In the genomic region with DNA sequence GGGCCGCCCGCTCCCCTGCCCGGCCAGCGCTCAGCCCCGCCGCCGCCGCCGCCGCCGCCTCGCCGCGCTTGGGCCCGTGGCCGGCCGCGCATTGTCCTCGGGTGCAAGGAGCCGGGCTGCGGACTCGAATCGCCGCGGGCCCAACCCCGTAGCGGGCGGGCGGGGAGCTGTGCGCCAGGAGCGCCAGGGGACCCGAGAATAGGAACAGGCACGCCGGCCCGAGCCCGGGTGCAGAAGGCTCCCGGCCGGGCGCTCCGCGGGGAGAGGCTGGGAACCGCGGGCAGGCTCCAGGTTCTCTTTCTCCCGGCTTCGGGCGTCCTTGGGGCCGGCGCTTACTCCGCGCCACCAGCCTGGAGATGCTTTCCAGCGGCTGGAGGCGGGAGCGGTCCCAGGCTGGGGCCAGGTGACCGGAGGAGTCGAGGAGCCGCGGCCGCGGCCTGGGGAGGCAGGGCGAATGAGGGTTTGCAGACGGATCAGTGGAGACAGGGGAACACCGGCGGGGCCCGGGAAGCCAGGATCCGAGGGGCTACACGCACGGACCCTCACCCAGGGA, we compare ENCODE assay signal across 8 cellular contexts. TPM values are rescaled to one million over a fixed set of nuclear protein-coding genes. Genes with fewer than 3 reads are reported as not detected.
DNase-seq lines count a peak whose midpoint lies in the region; ATAC-seq, FAIRE-seq and TF ChIP-seq lines count a peak whose summit lies in the region.

No MANE protein-coding gene starts in this region.

- H3K27me3 Mint-ChIP-seq in immature natural killer cell (ENCODE audit: low read depth in 3 of 3), result peaks cover 15 to 41% (median 25%) of the 10 kb centered on the region in 3 donors

- peaks cover 12 to 17% of the 10 kb centered on the region in 2 donors for H3K4me1 Mint-ChIP-seq in immature natural killer cell

- no peak for TF ChIP-seq CTCF in LNCaP clone FGC (IDR thresholded peaks at IDR 0.05; ENCODE audit: control insufficient read depth, extremely low read depth, insufficient read depth)

- H3K27me3 ChIP-seq in small intestine (ENCODE audit: control insufficient read depth in 2 of 2, insufficient read depth in 2 of 2, low read length in 2 of 2), result peaks cover 0 to 12% of the 10 kb centered on the region in 2 donors

- H3K4me3 ChIP-seq in LNCaP clone FGC (ENCODE audit: low read depth, low read length) (peak overlapping the region; percentile 60), small intestine (ENCODE audit: low read depth in 1 of 2, low read length in 2 of 2) (peak overlapping the region; percentile 33 to 59)

- H3K4me1 ChIP-seq in small intestine (ENCODE audit: control insufficient read depth in 2 of 2, insufficient read depth in 1 of 2, low read depth in 1 of 2, low read length in 1 of 2), result no peaks in the 10 kb centered on the region

- H3K9me3 ChIP-seq in small intestine (ENCODE audit: control insufficient read depth, low read depth), result no peaks in the 10 kb centered on the region

- no peak for TF ChIP-seq POLR2A in GM18505 (IDR thresholded peaks at IDR 0.05; ENCODE audit: borderline replicate concordance, extremely low read depth, insufficient read depth, insufficient read length)

- peak overlapping the region in 1 of 2 donors; percentile 87 for H3K27ac ChIP-seq in small intestine (ENCODE audit: low read depth in 1 of 2, low read length in 1 of 2)

- peak overlapping the region; percentile 72 to 80 (median 77) for H3K4me3 Mint-ChIP-seq in immature natural killer cell

- 0 to 2% (median 1%) methylated on average over 32 to 67 of the region's 67 CpGs for WGBS in small intestine, 3 donors

- no peaks in the 10 kb centered on the region for H3K36me3 ChIP-seq in small intestine (ENCODE audit: control insufficient read depth in 2 of 2, insufficient read depth in 2 of 2, low read length in 2 of 2)

- H3K36me3 Mint-ChIP-seq in immature natural killer cell, result peaks cover 0 to 4% (median 0%) of the 10 kb centered on the region in 3 donors

- H3K9me3 Mint-ChIP-seq in immature natural killer cell, result peaks cover 0 to 3% (median 0%) of the 10 kb centered on the region in 6 donors

- DNase-seq in NCI-H2227 (lab: John Stamatoyannopoulos, UW; ENCODE audit: unreplicated experiment) (peak; percentile 30), NCI-H2227 treated with DMSO at 0.1 percent for 48 hours (lab: John Stamatoyannopoulos, UW) (no peak), LNCaP clone FGC (ENCODE audit: low read depth) (no peak), astrocyte of the hippocampus (ENCODE audit: low read depth, low spot score) (peak; percentile 77), immature natural killer cell (no peak), small intestine (peak; percentile 2), NCI-H2107 treated with DMSO at 0.1 percent for 48 hours (lab: John Stamatoyannopoulos, UW; ENCODE audit: unreplicated experiment) (no peak)

- ATAC-seq in GM18505 (IDR thresholded peaks at IDR 0.05; ENCODE audit: unreplicated experiment), result no peak

- FAIRE-seq in small intestine (lab: Jason Lieb, UNC), result no peak

- H3K27ac Mint-ChIP-seq in immature natural killer cell, result peak overlapping the region in 1 of 6 donors; percentile 50

RNA-seq across cellular contexts. Expression of a gene that starts 0.6 kb away (rescaled TPM):
- not detected for polyA plus RNA-seq in immature natural killer cell
- polyA plus RNA-seq in small intestine, result 1 to 10 TPM in 2 of 3 donors, not detected in 1; 1.1 to 1.2 TPM

RNA-seq across cellular contexts. Expression of a gene that starts 53.8 kb away (rescaled TPM):
- 10 to 100 TPM; 39.9 to 54.9 (median 46.6) TPM for polyA plus RNA-seq in immature natural killer cell
- polyA plus RNA-seq in small intestine, result 10 to 100 TPM in 2 of 3 donors, 1 to 10 TPM in 1; 9.6 to 28.6 (median 10.5) TPM

Comparison
In these comparisons a context has a peak if more than half of its experiments do, and no peak if none do; other contexts are left out.
1. DNase-seq: peak in NCI-H2227 (single experiment), astrocyte of the hippocampus (single experiment) and small intestine (single experiment); none in NCI-H2227 treated with DMSO at 0.1 percent for 48 hours (single experiment), LNCaP clone FGC (single experiment), immature natural killer cell (0 of 3) and NCI-H2107 treated with DMSO at 0.1 percent for 48 hours (single experiment).